In the genomic region with DNA sequence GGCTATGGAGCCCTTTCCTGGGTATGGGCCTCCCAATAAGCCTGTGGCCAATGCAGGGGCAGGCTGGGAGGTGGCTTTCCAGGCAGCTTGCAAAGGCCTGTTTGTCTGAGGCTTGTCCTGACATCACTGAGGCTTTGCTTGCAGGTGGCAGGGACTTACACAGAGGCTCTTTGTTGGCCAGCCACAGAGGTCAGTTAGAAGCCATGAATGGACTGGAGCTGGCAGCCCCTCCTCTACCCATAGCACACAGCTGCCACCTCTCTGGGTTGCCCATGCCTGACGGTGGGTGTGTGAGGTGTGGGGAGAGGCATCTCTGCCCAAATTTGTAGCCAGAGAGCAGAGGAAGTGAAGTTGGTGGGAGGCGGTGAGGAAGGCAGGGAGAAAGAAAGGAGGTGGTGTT, we compare ENCODE assay signal across 14 cellular contexts.
DNase-seq lines count a peak whose midpoint lies in the region; ATAC-seq and TF ChIP-seq lines count a peak whose summit lies in the region.
"Had no signal": no experiment of that assay in that cellular context is flagged by ENCODE, and none has a peak within 500 bp of the region (broad histone marks: within the 10 kb centered on the region; RNA-seq: fewer than 3 reads in every experiment).

No MANE protein-coding gene starts in this region.

- DNase-seq in COLO829 (ENCODE audit: low spot score) (peak; percentile 74), caudate nucleus (lab: John Stamatoyannopoulos, UW) (peak in 51 of 61 donors; percentile 9 to 86 (median 51)), pons (ENCODE audit: low spot score) (peak; percentile 95)
- no peak for DNase-seq in activated CD4-positive, alpha-beta T cell treated with anti-CD3 and anti-CD28 coated beads for 48 hours
- no peak for DNase-seq in activated T-cell treated with anti-CD3 and anti-CD28 coated beads, Interleukin-2, amount 50 U/mL, for 24 hours
- DNase-seq: activated T-cell treated with anti-CD3 and anti-CD28 coated beads, Interleukin-2, amount 50 U/mL, for 72 hours; cerebellar nuclear complex; kidney glomerular epithelial cell; NCI-H2081; ovary; stimulated activated CD4-positive, alpha-beta T cell treated with anti-CD3 and anti-CD28 coated beads, Interleukin-4, amount 100 ng/mL, for 1 hour had no signal

- no peak overlapping the region for H2AFZ ChIP-seq in Loucy (ENCODE audit: low read length)

- no peaks in the 10 kb centered on the region for H3K9me3 Mint-ChIP-seq in activated T-cell treated with anti-CD3 and anti-CD28 coated beads, Interleukin-2, amount 50 U/mL, for 24 hours
- H3K9me3 Mint-ChIP-seq: activated T-cell treated with anti-CD3 and anti-CD28 coated beads, Interleukin-2, amount 50 U/mL, for 72 hours had no signal

- peaks cover 33% of the 10 kb centered on the region; the same call in 1 of the 2 replicates for H3K36me3 ChIP-seq in Loucy (ENCODE audit: insufficient read depth, low read length)
- H3K36me3 ChIP-seq: ovary had no signal

- no peak overlapping the region for H3K9ac ChIP-seq in Loucy (ENCODE audit: low read depth, low read length, poor library complexity, severe bottlenecking)

- H3K79me2 ChIP-seq in Loucy (ENCODE audit: insufficient read depth, low read length), result peaks cover 99% of the 10 kb centered on the region

- no peak overlapping the region for H3K4me3 Mint-ChIP-seq in activated T-cell treated with anti-CD3 and anti-CD28 coated beads, Interleukin-2, amount 50 U/mL, for 24 hours
- H3K4me3 Mint-ChIP-seq: activated T-cell treated with anti-CD3 and anti-CD28 coated beads, Interleukin-2, amount 50 U/mL, for 72 hours had no signal

- no peak for ATAC-seq in GM18909 (IDR thresholded peaks at IDR 0.05; ENCODE audit: poor library complexity, unreplicated experiment)
- ATAC-seq in SK-N-SH treated with all-trans-retinoic acid at 6 μM for 48 hours, result no peak
- ATAC-seq: activated T-cell treated with anti-CD3 and anti-CD28 coated beads, Interleukin-2, amount 50 U/mL, for 72 hours had no signal

- H3F3A ChIP-seq in Loucy (ENCODE audit: low read depth), result no peaks in the 10 kb centered on the region

- peak overlapping the region; percentile 13 for H3K4me2 ChIP-seq in Loucy (ENCODE audit: low read depth, low read length, poor library complexity, severe bottlenecking)

- no peaks in the 10 kb centered on the region for H3K27me3 ChIP-seq in Loucy (ENCODE audit: insufficient read depth, low read length, poor library complexity, severe bottlenecking)
- H3K27me3 ChIP-seq: ovary had no signal

- H3K4me1 Mint-ChIP-seq in activated T-cell treated with anti-CD3 and anti-CD28 coated beads, Interleukin-2, amount 50 U/mL, for 24 hours (ENCODE audit: low read depth), result peaks cover 42% of the 10 kb centered on the region

- no peaks in the 10 kb centered on the region for H3K9me2 ChIP-seq in Loucy (replicated peaks; ENCODE audit: low read depth, low read length)

- no peak overlapping the region for H3K27ac ChIP-seq in caudate nucleus (ENCODE audit: low read depth, low read length)
- H3K27ac ChIP-seq: ovary had no signal

- no peak overlapping the region for H3K27ac Mint-ChIP-seq in activated T-cell treated with anti-CD3 and anti-CD28 coated beads, Interleukin-2, amount 50 U/mL, for 24 hours
- H3K27ac Mint-ChIP-seq: activated T-cell treated with anti-CD3 and anti-CD28 coated beads, Interleukin-2, amount 50 U/mL, for 72 hours had no signal

- H3K4me3 ChIP-seq in Loucy (ENCODE audit: low read length, poor library complexity, severe bottlenecking), result no peak overlapping the region
- H3K4me3 ChIP-seq: ovary had no signal

- peaks cover 53% of the 10 kb centered on the region for H3K36me3 Mint-ChIP-seq in activated T-cell treated with anti-CD3 and anti-CD28 coated beads, Interleukin-2, amount 50 U/mL, for 24 hours (ENCODE audit: low read depth)

- peaks cover 54% of the 10 kb centered on the region for H4K20me1 ChIP-seq in Loucy (ENCODE audit: insufficient read depth, low read length, poor library complexity, severe bottlenecking)

- H3K4me1 ChIP-seq in Loucy (ENCODE audit: insufficient read depth, low read length, poor library complexity, severe bottlenecking), result peaks cover 34% of the 10 kb centered on the region

- TF ChIP-seq CTCF in Loucy (conservative IDR thresholded peaks at IDR 0.05; ENCODE audit: low read length), result no peak

- H3K27me3 Mint-ChIP-seq in activated T-cell treated with anti-CD3 and anti-CD28 coated beads, Interleukin-2, amount 50 U/mL, for 24 hours, result no peaks in the 10 kb centered on the region

- no peaks in the 10 kb centered on the region for H3K9me3 ChIP-seq in Loucy (ENCODE audit: insufficient read depth, low read depth, low read length)
- H3K9me3 ChIP-seq: ovary had no signal

TF ChIP-seq in SK-N-SH treated with all-trans-retinoic acid at 6 μM for 48 hours, 23 proteins besides CTCF, POLR2A, EP300 and RAD21:
- TF ChIP-seq RARB (CRISPR knock-in tag; IDR thresholded peaks at IDR 0.05), result no peak
- TF ChIP-seq, protein P1, sequence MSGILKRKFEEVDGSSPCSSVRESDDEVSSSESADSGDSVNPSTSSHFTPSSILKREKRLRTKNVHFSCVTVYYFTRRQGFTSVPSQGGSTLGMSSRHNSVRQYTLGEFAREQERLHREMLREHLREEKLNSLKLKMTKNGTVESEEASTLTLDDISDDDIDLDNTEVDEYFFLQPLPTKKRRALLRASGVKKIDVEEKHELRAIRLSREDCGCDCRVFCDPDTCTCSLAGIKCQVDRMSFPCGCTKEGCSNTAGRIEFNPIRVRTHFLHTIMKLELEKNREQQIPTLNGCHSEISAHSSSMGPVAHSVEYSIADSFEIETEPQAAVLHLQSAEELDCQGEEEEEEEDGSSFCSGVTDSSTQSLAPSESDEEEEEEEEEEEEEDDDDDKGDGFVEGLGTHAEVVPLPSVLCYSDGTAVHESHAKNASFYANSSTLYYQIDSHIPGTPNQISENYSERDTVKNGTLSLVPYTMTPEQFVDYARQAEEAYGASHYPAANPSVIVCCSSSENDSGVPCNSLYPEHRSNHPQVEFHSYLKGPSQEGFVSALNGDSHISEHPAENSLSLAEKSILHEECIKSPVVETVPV (CRISPR knock-in tag; IDR thresholded peaks at IDR 0.05), result no peak
- no peak for TF ChIP-seq CSDC2 (CRISPR knock-in tag; IDR thresholded peaks at IDR 0.05)
- TF ChIP-seq ZC3H10 (CRISPR knock-in tag; IDR thresholded peaks at IDR 0.05), result no peak
- TF ChIP-seq, protein P2, sequence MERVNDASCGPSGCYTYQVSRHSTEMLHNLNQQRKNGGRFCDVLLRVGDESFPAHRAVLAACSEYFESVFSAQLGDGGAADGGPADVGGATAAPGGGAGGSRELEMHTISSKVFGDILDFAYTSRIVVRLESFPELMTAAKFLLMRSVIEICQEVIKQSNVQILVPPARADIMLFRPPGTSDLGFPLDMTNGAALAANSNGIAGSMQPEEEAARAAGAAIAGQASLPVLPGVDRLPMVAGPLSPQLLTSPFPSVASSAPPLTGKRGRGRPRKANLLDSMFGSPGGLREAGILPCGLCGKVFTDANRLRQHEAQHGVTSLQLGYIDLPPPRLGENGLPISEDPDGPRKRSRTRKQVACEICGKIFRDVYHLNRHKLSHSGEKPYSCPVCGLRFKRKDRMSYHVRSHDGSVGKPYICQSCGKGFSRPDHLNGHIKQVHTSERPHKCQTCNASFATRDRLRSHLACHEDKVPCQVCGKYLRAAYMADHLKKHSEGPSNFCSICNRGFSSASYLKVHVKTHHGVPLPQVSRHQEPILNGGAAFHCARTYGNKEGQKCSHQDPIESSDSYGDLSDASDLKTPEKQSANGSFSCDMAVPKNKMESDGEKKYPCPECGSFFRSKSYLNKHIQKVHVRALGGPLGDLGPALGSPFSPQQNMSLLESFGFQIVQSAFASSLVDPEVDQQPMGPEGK (CRISPR knock-in tag; IDR thresholded peaks at IDR 0.05; ENCODE audit: borderline replicate concordance), result no peak
- no peak for TF ChIP-seq ARNTL (CRISPR knock-in tag; IDR thresholded peaks at IDR 0.05; ENCODE audit: borderline replicate concordance, low read depth)
- TF ChIP-seq GLIS3 (CRISPR knock-in tag; IDR thresholded peaks at IDR 0.05), result no peak
- no peak for TF ChIP-seq BACH2 (CRISPR knock-in tag; IDR thresholded peaks at IDR 0.05; ENCODE audit: borderline replicate concordance)
- TF ChIP-seq TOX (CRISPR knock-in tag; IDR thresholded peaks at IDR 0.05; ENCODE audit: borderline replicate concordance), result no peak
- no peak for TF ChIP-seq ZFP3 (CRISPR knock-in tag; IDR thresholded peaks at IDR 0.05)
- no peak for TF ChIP-seq ISL1 (CRISPR knock-in tag; IDR thresholded peaks at IDR 0.05)
- no peak for TF ChIP-seq ZFP30 (CRISPR knock-in tag; IDR thresholded peaks at IDR 0.05)
- no peak for TF ChIP-seq PPARA (CRISPR knock-in tag; IDR thresholded peaks at IDR 0.05; ENCODE audit: borderline replicate concordance)
- no peak for TF ChIP-seq OSR1 (CRISPR knock-in tag; IDR thresholded peaks at IDR 0.05)
- no peak for TF ChIP-seq TCF4 (CRISPR knock-in tag; IDR thresholded peaks at IDR 0.05; ENCODE audit: borderline replicate concordance)

Comparison
In these comparisons a context has a peak if more than half of its experiments do, and no peak if none do; other contexts are left out.
1. DNase-seq: peak in COLO829 (single experiment), caudate nucleus (51 of 61) and pons (single experiment); none in activated CD4-positive, alpha-beta T cell treated with anti-CD3 and anti-CD28 coated beads for 48 hours (single experiment) and activated T-cell treated with anti-CD3 and anti-CD28 coated beads, Interleukin-2, amount 50 U/mL, for 24 hours (single experiment).